ENCODE assay signal across 16 cellular contexts in the genomic region with DNA sequence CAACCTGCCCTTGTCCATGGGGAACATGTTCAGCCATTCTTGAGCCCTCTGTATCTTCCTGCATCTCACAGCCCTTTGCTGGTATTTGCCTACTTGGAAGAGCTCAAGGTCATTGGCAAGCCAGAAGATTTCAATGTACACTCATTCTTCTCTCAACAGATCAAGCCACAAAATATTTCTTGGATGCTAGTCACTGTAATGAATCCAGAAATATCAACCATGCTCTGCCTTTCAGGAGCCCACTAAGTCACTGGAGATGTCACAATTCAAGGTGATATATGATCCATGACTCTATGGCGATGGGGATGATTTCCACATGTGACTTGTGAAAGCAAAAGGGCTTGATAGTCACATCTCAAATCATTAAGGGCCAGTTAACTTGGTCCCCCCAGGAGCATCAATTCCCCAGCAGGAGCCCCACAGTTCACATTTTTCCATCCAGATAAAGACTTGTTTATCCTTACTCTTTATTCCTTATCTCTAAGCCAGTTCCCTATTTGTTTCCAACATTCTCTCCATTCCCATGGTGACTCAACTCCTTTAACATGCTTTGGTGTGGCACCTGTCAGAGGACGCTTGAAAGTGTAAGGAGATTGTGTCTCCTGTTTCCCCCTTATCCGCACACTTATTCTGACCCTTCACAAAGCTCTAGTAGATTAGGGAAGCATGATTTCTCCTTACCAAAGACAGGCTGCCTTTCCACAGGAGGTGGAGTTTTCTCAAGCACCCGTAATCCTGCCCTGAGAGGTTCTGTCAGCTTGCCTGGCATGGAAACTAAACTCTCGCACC. TPM values are rescaled to one million over a fixed set of nuclear protein-coding genes. Genes with fewer than 3 reads are reported as not detected.
DNase-seq lines count a peak whose midpoint lies in the region; ATAC-seq and TF ChIP-seq lines count a peak whose summit lies in the region.
"Had no signal": no experiment of that assay in that cellular context is flagged by ENCODE, and none has a peak within 500 bp of the region (broad histone marks: within the 10 kb centered on the region; RNA-seq: fewer than 3 reads in every experiment).

No MANE protein-coding gene starts in this region.

- H4K20me1 ChIP-seq in fibroblast of lung (ENCODE audit: control insufficient read depth, extremely low read depth, insufficient read depth, low read length) (no peaks in the 10 kb centered on the region), osteoblast (ENCODE audit: insufficient read depth, low read length) (no peaks in the 10 kb centered on the region)

- CTCF ChIA-PET in AG04449 (lab: Yijun Ruan, JAX): interaction anchor here (0.7 to 6.6 kb wide), 6 partner anchors 10 to 211 kb away, joined by 3 to 40 read pairs (median 5); no protein-coding TSS in a partner anchor

- H3K27ac ChIP-seq in fibroblast of lung (ENCODE audit: insufficient read depth, low read length) (peak overlapping the region; percentile 83), osteoblast (ENCODE audit: low read depth, low read length) (peak overlapping the region; percentile 72)
- H3K27ac ChIP-seq: SJCRH30, thyroid gland had no signal

- H3K9me3 ChIP-seq in MG63 (no peaks in the 10 kb centered on the region), fibroblast of lung (ENCODE audit: control insufficient read depth, insufficient read depth, low read depth, low read length) (no peaks in the 10 kb centered on the region), osteoblast (ENCODE audit: low read depth, low read length) (no peaks in the 10 kb centered on the region)
- H3K9me3 ChIP-seq: thyroid gland had no signal

- ATAC-seq in GM18520 (IDR thresholded peaks at IDR 0.05; ENCODE audit: unreplicated experiment) (no peak), GM18909 (IDR thresholded peaks at IDR 0.05; ENCODE audit: poor library complexity, unreplicated experiment) (no peak)

- DNase-seq in AG04449 (ENCODE audit: low read depth, low spot score) (peak; percentile 55), MG63 (peak; percentile 37), fibroblast of lung (ENCODE audit: low read depth in 2 of 2) (peak; percentile 91 to 94), osteoblast (ENCODE audit: insufficient read length, low spot score, missing footprints) (peak; percentile 80), activated T-cell treated with anti-CD3 and anti-CD28 coated beads for 4 hours (no peak)
- DNase-seq in activated T-cell treated with anti-CD3 and anti-CD28 coated beads, Interleukin-2, amount 50 U/mL, for 48 hours: no peak
- DNase-seq: ACHN; activated CD8-positive, alpha-beta memory T cell treated with anti-CD3 and anti-CD28 coated beads, Interleukin-2, amount 50 U/mL, for 48 hours; amygdala; effector CD8-positive, alpha-beta T cell; NCI-H1092 treated with DMSO at 0.1 percent for 48 hours; NCI-H526; thyroid gland had no signal

- H3K36me3 ChIP-seq in MG63: no peaks in the 10 kb centered on the region; the same call in none of the 2 replicates
- H3K36me3 ChIP-seq in fibroblast of lung (ENCODE audit: control insufficient read depth, insufficient read depth, low read length): peaks cover 4% of the 10 kb centered on the region
- no peaks in the 10 kb centered on the region for H3K36me3 ChIP-seq in osteoblast (ENCODE audit: insufficient read depth, low read length)
- H3K36me3 ChIP-seq: thyroid gland had no signal

- POLR2A ChIA-PET in AG04449 (lab: Yijun Ruan, JAX): interaction anchor here (0.6 to 0.9 kb wide), 2 partner anchors 18 to 98 kb away, joined by 3 read pairs; no protein-coding TSS in a partner anchor

- TF ChIP-seq CTCF in AG04449 (IDR thresholded peaks at IDR 0.05; ENCODE audit: insufficient read depth, low read length, missing control alignments) (no peak), fibroblast of lung (conservative IDR thresholded peaks at IDR 0.05 in 1 of 2, IDR thresholded peaks at IDR 0.05 in 1 of 2; ENCODE audit: low read depth in 1 of 2, low read length in 2 of 2) (no peak), osteoblast (IDR thresholded peaks at IDR 0.05; ENCODE audit: extremely low read depth, low read depth, low read length) (no peak)

- no peak overlapping the region for H3K4me3 ChIP-seq in AG04449 (ENCODE audit: low read depth, low read length)
- no peak overlapping the region for H3K4me3 ChIP-seq in MG63
- no peak overlapping the region for H3K4me3 ChIP-seq in fibroblast of lung (replicated peaks in 1 of 4; ENCODE audit: control extremely low read depth in 1 of 4, insufficient read depth in 1 of 4, low read depth in 3 of 4, low read length in 4 of 4)
- H3K4me3 ChIP-seq in osteoblast (ENCODE audit: insufficient read depth, low read length): no peak overlapping the region
- H3K4me3 ChIP-seq: SJCRH30, thyroid gland had no signal

- H3K4me2 ChIP-seq in fibroblast of lung (ENCODE audit: extremely low read depth, insufficient read depth, low read length): peak overlapping the region; percentile 61
- H3K4me2 ChIP-seq in osteoblast (ENCODE audit: insufficient read depth, low read length): peak overlapping the region; percentile 51

- H3K9ac ChIP-seq in fibroblast of lung (ENCODE audit: insufficient read depth, low read length): no peak overlapping the region

- H3K79me2 ChIP-seq in fibroblast of lung (ENCODE audit: control insufficient read depth, insufficient read depth, low read length) (no peaks in the 10 kb centered on the region), osteoblast (ENCODE audit: insufficient read depth, low read length) (no peaks in the 10 kb centered on the region)

- peaks cover 15% of the 10 kb centered on the region for H3K4me1 ChIP-seq in fibroblast of lung (ENCODE audit: control insufficient read depth, extremely low read depth, insufficient read depth, low read length)
- peaks cover 20% of the 10 kb centered on the region for H3K4me1 ChIP-seq in osteoblast (ENCODE audit: insufficient read depth, low read length)

- H3K27me3 ChIP-seq in MG63: no peaks in the 10 kb centered on the region
- H3K27me3 ChIP-seq in fibroblast of lung (ENCODE audit: control insufficient read depth, insufficient read depth, low read length): no peaks in the 10 kb centered on the region
- H3K27me3 ChIP-seq in osteoblast (ENCODE audit: insufficient read depth, low read length): peaks cover 15% of the 10 kb centered on the region
- H3K27me3 ChIP-seq: SJCRH30, thyroid gland had no signal

- H2AFZ ChIP-seq in fibroblast of lung (ENCODE audit: low read length) (no peak overlapping the region), osteoblast (ENCODE audit: low read length) (no peak overlapping the region)

RNA-seq across cellular contexts. Expression of gene PKDCC, which starts 15.8 kb away (rescaled TPM):
- total RNA-seq in MG63 (2014; rRNA removed; shearing (Covaris generic); ENCODE audit: low replicate concordance): 24.0 and 36.0 TPM in 2 replicates
- total RNA-seq in fibroblast of lung: 63.9 and 70.1 TPM in 2 replicates
- 48.4 and 70.3 TPM in 2 replicates for polyA plus RNA-seq in fibroblast of lung
- 31.1 and 43.1 TPM in 2 replicates for polyA plus RNA-seq in fibroblast of lung (2012)
- 51.4 and 159 TPM in 2 replicates for polyA minus RNA-seq in fibroblast of lung (ENCODE audit: low replicate concordance)
- 1.2 and 4.0 TPM in 2 replicates for total RNA-seq in osteoblast

Comparison
In these comparisons a context has a peak if more than half of its experiments do, and no peak if none do; other contexts are left out.
1. DNase-seq: peak in AG04449 (single experiment), MG63 (single experiment), fibroblast of lung (2 of 2) and osteoblast (single experiment); none in activated T-cell treated with anti-CD3 and anti-CD28 coated beads, Interleukin-2, amount 50 U/mL, for 48 hours (0 of 2) and activated T-cell treated with anti-CD3 and anti-CD28 coated beads for 4 hours (single experiment).